ENCODE assay signal across 8 cellular contexts in genomic region chr11:2383823-2384722, GRCh38. TPM values are rescaled to one million over a fixed set of nuclear protein-coding genes. Genes with fewer than 3 reads are reported as not detected.
DNase-seq lines count a peak whose midpoint lies in the region; ATAC-seq and TF ChIP-seq lines count a peak whose summit lies in the region.

No MANE protein-coding gene starts in this region.

- H3K27ac ChIP-seq in right atrium auricular region, result peak overlapping the region; percentile 100
- H3K27ac ChIP-seq in stomach, result peak overlapping the region; percentile 55 to 99 (median 98)

- H3K4me3 ChIP-seq in right atrium auricular region (peak overlapping the region in 1 of 2 donors; percentile 16), stomach (peak overlapping the region in 2 of 4 donors; percentile 7 to 13)

- no peak for TF ChIP-seq CTCF in right atrium auricular region (IDR thresholded peaks at IDR 0.05)
- TF ChIP-seq CTCF in stomach (IDR thresholded peaks at IDR 0.05), result no peak

- H3K9me3 ChIP-seq in right atrium auricular region (no peaks in the 10 kb centered on the region), stomach (no peaks in the 10 kb centered on the region)

- WGBS in stomach, 5 donors, result 41 to 60% (median 43%) methylated on average over 12 to 32 of the region's 32 CpGs

- intact Hi-C loops in stomach (cut with DNase I; ENCODE audit: low total_unique reads), result no loop called here

- peaks cover 0 to 100% of the 10 kb centered on the region in 2 donors for H3K4me1 ChIP-seq in right atrium auricular region
- peaks cover 94 to 100% (median 99%) of the 10 kb centered on the region in 4 donors for H3K4me1 ChIP-seq in stomach

- no peak for TF ChIP-seq EP300 in stomach (IDR thresholded peaks at IDR 0.05)

- peak; percentile 27 for ATAC-seq in GM21737 (IDR thresholded peaks at IDR 0.05; ENCODE audit: unreplicated experiment)
- ATAC-seq in HG02973 (IDR thresholded peaks at IDR 0.05; ENCODE audit: unreplicated experiment), result no peak
- no peak for ATAC-seq in GM21576 (IDR thresholded peaks at IDR 0.05; ENCODE audit: unreplicated experiment)

- DNase-seq in T-helper 9 cell (peak; percentile 56), right atrium auricular region (ENCODE audit: low spot score) (no peak), stomach (no peak), NCI-H2081 treated with DMSO at 0.1 percent for 48 hours (lab: John Stamatoyannopoulos, UW) (no peak), mucosa of gallbladder (ENCODE audit: low spot score) (no peak)

- TF ChIP-seq POLR2A in stomach (IDR thresholded peaks at IDR 0.05), result no peak

- H3K27me3 ChIP-seq in right atrium auricular region (no peaks in the 10 kb centered on the region), stomach (no peaks in the 10 kb centered on the region)

- H3K36me3 ChIP-seq in right atrium auricular region (no peaks in the 10 kb centered on the region), stomach (peaks cover 0 to 15% (median 7%) of the 10 kb centered on the region in 4 donors)

RNA-seq across cellular contexts. Expression of gene CD81, which starts 7.0 kb away (rescaled TPM):
- 100 to 1,000 TPM; 433 to 528 TPM for total RNA-seq in right atrium auricular region
- 100 to 1,000 TPM; 218 to 263 (median 227) TPM for total RNA-seq in stomach
- polyA plus RNA-seq in stomach, result 100 to 1,000 TPM in 2 of 3 donors, 10 to 100 TPM in 1; 95.0 to 327 (median 120) TPM
- total RNA-seq in mucosa of gallbladder, result 746 TPM

RNA-seq across cellular contexts. Expression of gene TSSC4, which starts 16.5 kb away (rescaled TPM):
- total RNA-seq in right atrium auricular region (10 to 100 TPM; 26.7 to 40.3 TPM), stomach (100 to 1,000 TPM in 1 of 5 donors, 10 to 100 TPM in 3, 1 to 10 TPM in 1; 9.4 to 147 (median 44.2) TPM), mucosa of gallbladder (50.5 TPM)
- polyA plus RNA-seq in stomach, result 10 to 100 TPM; 51.5 to 65.3 (median 54.9) TPM
